Comparison of ENCODE assay signal across 1 cellular context in genomic region chr16:67807148-67807682, GRCh38.
TF ChIP-seq lines count a peak whose summit lies in the region.

No MANE protein-coding gene starts in this region.

TF ChIP-seq in GM12878, 131 proteins besides CTCF, POLR2A, EP300 and RAD21:
- TF ChIP-seq ZBTB11 (CRISPR knock-in tag; IDR thresholded peaks at IDR 0.05) (no peak), BCL11A (IDR thresholded peaks at IDR 0.05; ENCODE audit: low read depth, low read length) (no peak), NRF1 (conservative IDR thresholded peaks at IDR 0.05; ENCODE audit: low read depth, low read length) (no peak), NFYA (IDR thresholded peaks at IDR 0.05; ENCODE audit: borderline replicate concordance, low read depth, low read length) (no peak), CHD4 (IDR thresholded peaks at IDR 0.05) (no peak), RUNX3 (IDR thresholded peaks at IDR 0.05; ENCODE audit: low read length) (peak; percentile 8; the same call in 1 of the 2 replicates), ESRRA (IDR thresholded peaks at IDR 0.05; ENCODE audit: low read length) (no peak), CEBPZ (IDR thresholded peaks at IDR 0.05; ENCODE audit: low read depth, low read length) (no peak), PKNOX1 (IDR thresholded peaks at IDR 0.05) (no peak), BCLAF1 (IDR thresholded peaks at IDR 0.05) (no peak), MAX (IDR thresholded peaks at IDR 0.05; ENCODE audit: low read depth, low read length) (no peak), NFIC (IDR thresholded peaks at IDR 0.05; ENCODE audit: low read depth, low read length) (no peak), TARDBP (IDR thresholded peaks at IDR 0.05; ENCODE audit: borderline replicate concordance) (no peak), HDGF (IDR thresholded peaks at IDR 0.05) (no peak), SREBF1 (IDR thresholded peaks at IDR 0.05; ENCODE audit: low read length) (no peak), MXI1 (IDR thresholded peaks at IDR 0.05; ENCODE audit: low read depth, low read length) (no peak), GABPA (IDR thresholded peaks at IDR 0.05; ENCODE audit: low read depth) (no peak), ASH2L (IDR thresholded peaks at IDR 0.05; ENCODE audit: borderline replicate concordance, low read depth) (peak; percentile 8; the same call in 1 of the 2 replicates), E2F4 (IDR thresholded peaks at IDR 0.05; ENCODE audit: low read depth, low read length) (no peak; the same call in 1 of the 2 replicates), POLR2AphosphoS2 (IDR thresholded peaks at IDR 0.05; ENCODE audit: low read depth, low read length) (no peak), CBX3 (IDR thresholded peaks at IDR 0.05; ENCODE audit: borderline replicate concordance, low read depth) (no peak), DPF2 (IDR thresholded peaks at IDR 0.05) (0 out of 2 replicates have a peak, but pooled peaks have one; percentile 16)
